ENCODE assay signal across 16 cellular contexts in the genomic region with DNA sequence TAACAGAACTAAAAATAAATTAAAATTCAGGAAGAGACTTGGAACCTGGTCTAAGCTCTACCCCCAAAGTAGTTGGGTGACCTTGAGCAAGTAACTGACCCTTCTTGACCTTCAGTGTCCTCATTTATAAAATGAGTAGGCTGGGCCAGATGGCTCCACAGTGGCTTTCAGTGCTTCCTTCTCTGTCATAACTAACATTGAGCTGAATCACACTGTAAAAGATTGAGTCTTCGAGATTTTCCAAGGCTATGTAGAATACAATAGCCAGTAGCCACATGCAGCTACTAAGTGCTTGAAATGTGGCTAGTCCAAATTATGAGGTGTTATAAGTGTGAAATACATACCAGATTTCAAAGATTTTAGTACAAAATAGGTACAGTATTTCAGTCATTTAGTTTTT.
DNase-seq lines count a peak whose midpoint lies in the region; FAIRE-seq and TF ChIP-seq lines count a peak whose summit lies in the region.
"Had no signal": no experiment of that assay in that cellular context is flagged by ENCODE, and none has a peak within 500 bp of the region (broad histone marks: within the 10 kb centered on the region; RNA-seq: fewer than 3 reads in every experiment).

No MANE protein-coding gene starts in this region.

- TF ChIP-seq CTCF in bronchial epithelial cell (IDR thresholded peaks at IDR 0.05; ENCODE audit: insufficient read depth, low read length, severe bottlenecking): no peak
- TF ChIP-seq CTCF in keratinocyte (optimal IDR thresholded peaks at IDR 0.05 in 1 of 3, IDR thresholded peaks at IDR 0.05 in 1 of 3, conservative IDR thresholded peaks at IDR 0.05 in 1 of 3; ENCODE audit: extremely low read depth in 1 of 3, insufficient read depth in 2 of 3, low read length in 3 of 3): no peak
- no peak for TF ChIP-seq CTCF in stomach (IDR thresholded peaks at IDR 0.05)

- no peak for TF ChIP-seq POLR2A in stomach (IDR thresholded peaks at IDR 0.05)

- no peaks in the 10 kb centered on the region for H3K9me1 ChIP-seq in keratinocyte (ENCODE audit: control insufficient read depth, extremely low read depth, insufficient read depth, low read length)

- 46 to 74% (median 55%) methylated on average over 1 of the region's 1 CpG for WGBS in stomach, 5 donors

- no peak overlapping the region for H3K4me2 ChIP-seq in keratinocyte (ENCODE audit: control insufficient read depth, extremely low read depth, insufficient read depth, low read depth, low read length)

- no peaks in the 10 kb centered on the region for H3K27me3 ChIP-seq in bronchial epithelial cell (ENCODE audit: control insufficient read depth, insufficient read depth, low read length)
- H3K27me3 ChIP-seq in keratinocyte (ENCODE audit: control insufficient read depth, extremely low read depth, insufficient read depth, low read length): no peaks in the 10 kb centered on the region
- no peaks in the 10 kb centered on the region for H3K27me3 ChIP-seq in stomach

- no peak overlapping the region for H2AFZ ChIP-seq in keratinocyte (ENCODE audit: control insufficient read depth, low read length)

- DNase-seq in NCI-H69 (lab: John Stamatoyannopoulos, UW) (peak; percentile 21), bronchial epithelial cell (ENCODE audit: low read depth) (peak; percentile 78), keratinocyte (ENCODE audit: low read depth, low spot score) (no peak), stomach (no peak), 8988T (no peak), COLO668 (lab: John Stamatoyannopoulos, UW; ENCODE audit: unreplicated experiment) (no peak), OCI-M2 (lab: John Stamatoyannopoulos, UW; ENCODE audit: unreplicated experiment) (no peak)
- DNase-seq: AML-193; DMS 273 treated with DMSO at 0.1 percent for 48 hours; Karpas-422; NCI-H1694 treated with DMSO at 0.1 percent for 48 hours; NCI-H748 treated with DMSO at 0.1 percent for 48 hours; NK-92 treated with Interleukin-12 subunit alpha and Interleukin-12 subunit beta, amount 100 ng/mL, for 24 hours; RPMI8226 had no signal

- no peak overlapping the region for H3K4me3 ChIP-seq in bronchial epithelial cell (ENCODE audit: low read depth, low read length)
- H3K4me3 ChIP-seq in keratinocyte (ENCODE audit: control insufficient read depth in 2 of 3, extremely low read depth in 1 of 3, insufficient read depth in 2 of 3, low read depth in 1 of 3, low read length in 3 of 3): no peak overlapping the region
- no peak overlapping the region for H3K4me3 ChIP-seq in stomach
- H3K4me3 ChIP-seq: HAP-1 had no signal

- FAIRE-seq in bronchial epithelial cell (lab: Jason Lieb, UNC) (no peak), keratinocyte (lab: Jason Lieb, UNC) (no peak)

- intact Hi-C loops in stomach (cut with DNase I; ENCODE audit: low total_unique reads): no loop called here

- H3K9ac ChIP-seq in keratinocyte (ENCODE audit: control insufficient read depth, extremely low read depth, insufficient read depth, low read length): no peak overlapping the region

- H3K36me3 ChIP-seq in bronchial epithelial cell (ENCODE audit: control insufficient read depth, insufficient read depth, low read length) (no peaks in the 10 kb centered on the region), keratinocyte (ENCODE audit: control insufficient read depth in 2 of 2, extremely low read depth in 1 of 2, insufficient read depth in 2 of 2, low read length in 2 of 2) (no peaks in the 10 kb centered on the region), stomach (no peaks in the 10 kb centered on the region)
- H3K36me3 ChIP-seq: HAP-1 had no signal

- dilution Hi-C loops in keratinocyte (cut with MboI; ENCODE audit: extremely low pct_ligation_motif_present, low sequenced_read_pairs): no loop called here

- H4K20me1 ChIP-seq in keratinocyte (ENCODE audit: control insufficient read depth, extremely low read depth, insufficient read depth, low read length): no peaks in the 10 kb centered on the region

- no peak for TF ChIP-seq EP300 in stomach (IDR thresholded peaks at IDR 0.05)

- H3K27ac ChIP-seq in keratinocyte (ENCODE audit: control insufficient read depth, insufficient read depth, low read length) (peak overlapping the region; percentile 55), stomach (peak overlapping the region; percentile 69 to 83 (median 79))
- H3K27ac ChIP-seq: C4-2B had no signal

- H3K9me3 ChIP-seq in keratinocyte (ENCODE audit: control insufficient read depth, low read depth, low read length) (no peaks in the 10 kb centered on the region), stomach (no peaks in the 10 kb centered on the region)
- H3K9me3 ChIP-seq: HAP-1 had no signal

- H3K4me1 ChIP-seq in keratinocyte (ENCODE audit: control insufficient read depth, extremely low read depth, insufficient read depth, low read length): peaks cover 25% of the 10 kb centered on the region
- H3K4me1 ChIP-seq in stomach: peaks cover 0 to 58% (median 26%) of the 10 kb centered on the region in 4 donors

- H3K79me2 ChIP-seq in keratinocyte (ENCODE audit: control insufficient read depth, insufficient read depth, low read length): no peaks in the 10 kb centered on the region

Comparison
In these comparisons a context has a peak if more than half of its experiments do, and no peak if none do; other contexts are left out.
1. DNase-seq: peak in NCI-H69 (single experiment) and bronchial epithelial cell (single experiment); none in keratinocyte (single experiment), stomach (single experiment), 8988T (single experiment), COLO668 (single experiment) and OCI-M2 (single experiment).